18 cellular contexts compared by ENCODE assay signal in genomic region chrX:120768681-120769080, GRCh38.
A peak's percentile ranks its signal among the peaks of the same experiment; 100 is the strongest.
DNase-seq lines count a peak whose midpoint lies in the region; ATAC-seq and TF ChIP-seq lines count a peak whose summit lies in the region.
"Had no signal": no experiment of that assay in that cellular context is flagged by ENCODE, and none has a peak within 500 bp of the region (broad histone marks: within the 10 kb centered on the region; RNA-seq: fewer than 3 reads in every experiment).

No MANE protein-coding gene starts in this region.

- 49 to 61% (median 57%) methylated on average over 2 of the region's 2 CpGs for WGBS in adrenal gland, 4 donors
- 69% methylated on average over 2 of the region's 2 CpGs for WGBS in hepatocyte (ENCODE audit: low lambda C conversion rate, missing lambda C conversion rate)

- peak; percentile 71 for DNase-seq in EH (ENCODE audit: low read depth)
- peak; percentile 80 for DNase-seq in PC-3
- DNase-seq in choroid plexus epithelial cell (ENCODE audit: low read depth) = peak; percentile 64
- peak; percentile 1 for DNase-seq in glomerular visceral epithelial cell (ENCODE audit: extremely low spot score)
- DNase-seq in hippocampal formation (lab: John Stamatoyannopoulos, UW) = no peak
- DNase-seq in immature natural killer cell = no peak
- DNase-seq in adrenal gland = no peak
- no peak for DNase-seq in hepatocyte (ENCODE audit: low spot score)
- DNase-seq: activated CD4-positive, alpha-beta T cell treated with anti-CD3 and anti-CD28 coated beads, Interleukin-2, amount 50 U/mL, for 1 hour; caudate nucleus; effector memory CD8-positive, alpha-beta T cell; glutamatergic neuron; NCI-H187; stimulated activated CD4-positive, alpha-beta T cell treated with anti-CD3 and anti-CD28 coated beads, Interleukin-4, amount 100 ng/mL, for 4 hours; testis had no signal

- H3F3A ChIP-seq in PC-3 (ENCODE audit: low read length, unreplicated experiment) = no peaks in the 10 kb centered on the region

- no peaks in the 10 kb centered on the region for H3K4me1 Mint-ChIP-seq in immature natural killer cell
- H3K4me1 Mint-ChIP-seq: activated naive CD4-positive, alpha-beta T cell treated with anti-CD3 and anti-CD28 coated beads, Interleukin-2, amount 50 U/mL, for 24 hours had no signal

- H3K9me3 ChIP-seq in PC-3 (ENCODE audit: low read length) (no peaks in the 10 kb centered on the region), adrenal gland (replicated peaks in 1 of 3) (no peaks in the 10 kb centered on the region), hepatocyte (ENCODE audit: low read depth) (no peaks in the 10 kb centered on the region)
- H3K9me3 ChIP-seq: neutrophil, testis had no signal

- no peaks in the 10 kb centered on the region for H3K9me2 ChIP-seq in PC-3 (replicated peaks; ENCODE audit: low read length)
- H3K9me2 ChIP-seq in hepatocyte (replicated peaks; ENCODE audit: insufficient read depth) = no peaks in the 10 kb centered on the region

- H2AFZ ChIP-seq in PC-3 (ENCODE audit: low read length) = no peak overlapping the region
- no peak overlapping the region for H2AFZ ChIP-seq in hepatocyte

- BruUV-seq in PC-3 (replicated peaks; lab: Mats Ljungman, UMichigan) = no TSS peak

- H3K4me1 ChIP-seq in PC-3 (ENCODE audit: insufficient read depth, low read length) (peaks cover 29% of the 10 kb centered on the region), adrenal gland (replicated peaks in 1 of 2) (peaks cover 0 to 3% of the 10 kb centered on the region in 2 donors), hepatocyte (ENCODE audit: insufficient read depth) (no peaks in the 10 kb centered on the region)
- H3K4me1 ChIP-seq: testis had no signal

- H3K36me3 ChIP-seq in PC-3 (ENCODE audit: low read depth, low read length) = no peaks in the 10 kb centered on the region
- H3K36me3 ChIP-seq in adrenal gland (replicated peaks in 1 of 2) = no peaks in the 10 kb centered on the region
- no peaks in the 10 kb centered on the region for H3K36me3 ChIP-seq in hepatocyte (replicated peaks; ENCODE audit: insufficient read depth, low read depth)
- H3K36me3 ChIP-seq: neutrophil had no signal

- H3K27me3 Mint-ChIP-seq in immature natural killer cell (ENCODE audit: low read depth in 3 of 3) = peaks cover 0 to 1% (median 0%) of the 10 kb centered on the region in 3 donors
- H3K27me3 Mint-ChIP-seq: activated naive CD4-positive, alpha-beta T cell treated with anti-CD3 and anti-CD28 coated beads, Interleukin-2, amount 50 U/mL, for 24 hours; effector memory CD8-positive, alpha-beta T cell had no signal

- intact Hi-C loops in PC-3 (cut with micrococcal nuclease) = loop anchor here (5.0 kb wide), 1 partner anchor 256 kb away; no protein-coding TSS in a partner anchor
- intact Hi-C loops in adrenal gland (cut with DNase I) = no loop called here

- H3K9me3 Mint-ChIP-seq in immature natural killer cell = no peaks in the 10 kb centered on the region
- H3K9me3 Mint-ChIP-seq: activated naive CD4-positive, alpha-beta T cell treated with anti-CD3 and anti-CD28 coated beads, Interleukin-2, amount 50 U/mL, for 24 hours; effector memory CD8-positive, alpha-beta T cell had no signal

- H3K27me3 ChIP-seq in PC-3 (ENCODE audit: low read length) (no peaks in the 10 kb centered on the region), adrenal gland (no peaks in the 10 kb centered on the region), hepatocyte (no peaks in the 10 kb centered on the region)
- H3K27me3 ChIP-seq: neutrophil, testis had no signal

- H3K4me3 ChIP-seq in PC-3 (ENCODE audit: low read length) (no peak overlapping the region), choroid plexus epithelial cell (ENCODE audit: low read depth, low read length) (no peak overlapping the region), adrenal gland (no peak overlapping the region), hepatocyte (no peak overlapping the region)
- H3K4me3 ChIP-seq: testis had no signal

- H4K20me1 ChIP-seq in PC-3 (ENCODE audit: low read length) (no peaks in the 10 kb centered on the region), hepatocyte (ENCODE audit: insufficient read depth, poor library complexity, severe bottlenecking) (no peaks in the 10 kb centered on the region)

- CTCF ChIA-PET in PC-3 (lab: Charles Lee) = no interaction called here

- TF ChIP-seq POLR2A in adrenal gland (IDR thresholded peaks at IDR 0.05) = no peak

- no peaks in the 10 kb centered on the region for H3K36me3 Mint-ChIP-seq in immature natural killer cell
- H3K36me3 Mint-ChIP-seq: activated naive CD4-positive, alpha-beta T cell treated with anti-CD3 and anti-CD28 coated beads, Interleukin-2, amount 50 U/mL, for 24 hours had no signal

- no peak overlapping the region for H3K4me3 Mint-ChIP-seq in immature natural killer cell
- H3K4me3 Mint-ChIP-seq: activated naive CD4-positive, alpha-beta T cell treated with anti-CD3 and anti-CD28 coated beads, Interleukin-2, amount 50 U/mL, for 24 hours; effector memory CD8-positive, alpha-beta T cell had no signal

- peak; percentile 71 for ATAC-seq in PC-3
- ATAC-seq: effector memory CD8-positive, alpha-beta T cell; HCT116 had no signal

- H3K4me2 ChIP-seq in PC-3 (ENCODE audit: low read length) (0 out of 2 replicates have a peak overlapping the region, but pooled peaks have one; percentile 27), hepatocyte (no peak overlapping the region)

- no peaks in the 10 kb centered on the region for H3K79me2 ChIP-seq in PC-3 (ENCODE audit: low read length)
- H3K79me2 ChIP-seq in hepatocyte = no peaks in the 10 kb centered on the region

- no peak overlapping the region for H3K27ac Mint-ChIP-seq in immature natural killer cell
- H3K27ac Mint-ChIP-seq: activated naive CD4-positive, alpha-beta T cell treated with anti-CD3 and anti-CD28 coated beads, Interleukin-2, amount 50 U/mL, for 24 hours; effector memory CD8-positive, alpha-beta T cell had no signal

- H3K27ac ChIP-seq in PC-3 (ENCODE audit: low read length) (peak overlapping the region; percentile 86), adrenal gland (no peak overlapping the region), hepatocyte (no peak overlapping the region)
- H3K27ac ChIP-seq: neutrophil, testis had no signal

- peak overlapping the region; percentile 27; the same call in 1 of the 2 replicates for H3K9ac ChIP-seq in PC-3 (ENCODE audit: low read length)

- POLR2A ChIA-PET in PC-3 (lab: Charles Lee; ENCODE audit: unreplicated experiment) = no interaction called here

- TF ChIP-seq CTCF in PC-3 (conservative IDR thresholded peaks at IDR 0.05; ENCODE audit: low read depth, low read length) (no peak), choroid plexus epithelial cell (conservative IDR thresholded peaks at IDR 0.05; ENCODE audit: low read depth, low read length) (no peak), adrenal gland (IDR thresholded peaks at IDR 0.05) (no peak), hepatocyte (IDR thresholded peaks at IDR 0.05; ENCODE audit: poor library complexity) (no peak)

Comparison
In these comparisons a context has a peak if more than half of its experiments do, and no peak if none do; other contexts are left out.
1. DNase-seq: peak in EH (single experiment), PC-3 (single experiment), choroid plexus epithelial cell (single experiment) and glomerular visceral epithelial cell (single experiment); none in hippocampal formation (0 of 2), immature natural killer cell (0 of 3), adrenal gland (0 of 7) and hepatocyte (single experiment).